Comparison of ENCODE assay signal across 11 cellular contexts in genomic region chrX:1679238-1679637, GRCh38.
A peak's percentile ranks its signal among the peaks of the same experiment; 100 is the strongest.
DNase-seq lines count a peak whose midpoint lies in the region; ATAC-seq and TF ChIP-seq lines count a peak whose summit lies in the region.
"Had no signal": no experiment of that assay in that cellular context is flagged by ENCODE, and none has a peak within 500 bp of the region (broad histone marks: within the 10 kb centered on the region; RNA-seq: fewer than 3 reads in every experiment).

No MANE protein-coding gene starts in this region.

- no peaks in the 10 kb centered on the region for H3K27me3 Mint-ChIP-seq in stimulated activated naive B cell treated with anti-CD40 and anti-IgM and Interleukin-4, amounts not matched to agents 10 μg/mL and 1 μg/mL and 100 μg/mL, for 72 hours

- H3K4me3 Mint-ChIP-seq in stimulated activated naive B cell treated with anti-CD40 and anti-IgM and Interleukin-4, amounts not matched to agents 10 μg/mL and 1 μg/mL and 100 μg/mL, for 72 hours: no peak overlapping the region

- DNase-seq in activated effector memory CD4-positive, alpha-beta T cell treated with anti-CD3 and anti-CD28 coated beads, Interleukin-2, amount 50 U/mL, for 16 hours: peak; percentile 74
- no peak for DNase-seq in activated effector memory CD4-positive, alpha-beta T cell treated with Interleukin-2 at 50 U/mL for 16 hours
- DNase-seq in astrocyte of the hippocampus (ENCODE audit: low read depth, low spot score): peak; percentile 39
- peak; percentile 24 for DNase-seq in stimulated activated naive B cell treated with anti-CD40 and anti-IgM and Interleukin-4, amounts not matched to agents 10 μg/mL and 1 μg/mL and 100 μg/mL, for 72 hours
- no peak for DNase-seq in amniotic stem cell (lab: John Stamatoyannopoulos, UW)
- no peak for DNase-seq in superior temporal gyrus (ENCODE audit: extremely low spot score)
- DNase-seq: AML-193, NCI-H2081 had no signal

- no peak for TF ChIP-seq CTCF in OCI-LY3 (IDR thresholded peaks at IDR 0.05; ENCODE audit: low read depth, low read length)

- peak; percentile 65 to 84 for ATAC-seq in stimulated activated naive B cell treated with anti-CD40 and anti-IgM and Interleukin-4, amounts not matched to agents 10 μg/mL and 1 μg/mL and 100 μg/mL, for 72 hours (replicated peaks)
- no peak for ATAC-seq in HG03097 (IDR thresholded peaks at IDR 0.05; ENCODE audit: low FRiP score, unreplicated experiment)
- ATAC-seq: Right ventricle myocardium inferior had no signal

- peaks cover 21% of the 10 kb centered on the region for H3K36me3 ChIP-seq in OCI-LY3 (replicated peaks; ENCODE audit: low read depth, low read length)

- peaks cover 14 to 28% of the 10 kb centered on the region in 2 donors for H3K4me1 Mint-ChIP-seq in stimulated activated naive B cell treated with anti-CD40 and anti-IgM and Interleukin-4, amounts not matched to agents 10 μg/mL and 1 μg/mL and 100 μg/mL, for 72 hours

- peaks cover 16% of the 10 kb centered on the region in 2 donors for H3K36me3 Mint-ChIP-seq in stimulated activated naive B cell treated with anti-CD40 and anti-IgM and Interleukin-4, amounts not matched to agents 10 μg/mL and 1 μg/mL and 100 μg/mL, for 72 hours

- peak overlapping the region; percentile 64 for H3K4me3 ChIP-seq in OCI-LY3 (ENCODE audit: low read length)

- H3K4me1 ChIP-seq in OCI-LY3 (ENCODE audit: low read length): peaks cover 33% of the 10 kb centered on the region

- peak overlapping the region; percentile 46 for H3K27ac ChIP-seq in OCI-LY3 (ENCODE audit: low read length)

- H3K9me3 ChIP-seq in OCI-LY3 (ENCODE audit: insufficient read depth, low read length): no peaks in the 10 kb centered on the region

- no peak overlapping the region for H2AFZ ChIP-seq in OCI-LY3 (ENCODE audit: low read depth, low read length)

- no peaks in the 10 kb centered on the region; the same call in 1 of the 2 replicates for H3K79me2 ChIP-seq in OCI-LY3 (ENCODE audit: low read length)

- peak overlapping the region; percentile 33; the same call in 1 of the 2 replicates for H3K9ac ChIP-seq in OCI-LY3 (ENCODE audit: low read length)

- H3K27ac Mint-ChIP-seq in stimulated activated naive B cell treated with anti-CD40 and anti-IgM and Interleukin-4, amounts not matched to agents 10 μg/mL and 1 μg/mL and 100 μg/mL, for 72 hours: no peak overlapping the region

- H3K4me2 ChIP-seq in OCI-LY3 (ENCODE audit: low read length): peak overlapping the region; percentile 67

- H3K27me3 ChIP-seq in OCI-LY3 (ENCODE audit: low read depth, low read length): no peaks in the 10 kb centered on the region

- H4K20me1 ChIP-seq in OCI-LY3 (ENCODE audit: insufficient read depth, low read length): peaks cover 4% of the 10 kb centered on the region; the same call in 1 of the 2 replicates

- H3K9me3 Mint-ChIP-seq in stimulated activated naive B cell treated with anti-CD40 and anti-IgM and Interleukin-4, amounts not matched to agents 10 μg/mL and 1 μg/mL and 100 μg/mL, for 72 hours: peaks cover 17 to 18% of the 10 kb centered on the region in 2 donors

Comparison
In these comparisons a context has a peak if more than half of its experiments do, and no peak if none do; other contexts are left out.
1. DNase-seq: peak in activated effector memory CD4-positive, alpha-beta T cell treated with anti-CD3 and anti-CD28 coated beads, Interleukin-2, amount 50 U/mL, for 16 hours (single experiment), astrocyte of the hippocampus (single experiment) and stimulated activated naive B cell treated with anti-CD40 and anti-IgM and Interleukin-4, amounts not matched to agents 10 μg/mL and 1 μg/mL and 100 μg/mL, for 72 hours (single experiment); none in activated effector memory CD4-positive, alpha-beta T cell treated with Interleukin-2 at 50 U/mL for 16 hours (single experiment), amniotic stem cell (single experiment) and superior temporal gyrus (single experiment).